In the genomic region with DNA sequence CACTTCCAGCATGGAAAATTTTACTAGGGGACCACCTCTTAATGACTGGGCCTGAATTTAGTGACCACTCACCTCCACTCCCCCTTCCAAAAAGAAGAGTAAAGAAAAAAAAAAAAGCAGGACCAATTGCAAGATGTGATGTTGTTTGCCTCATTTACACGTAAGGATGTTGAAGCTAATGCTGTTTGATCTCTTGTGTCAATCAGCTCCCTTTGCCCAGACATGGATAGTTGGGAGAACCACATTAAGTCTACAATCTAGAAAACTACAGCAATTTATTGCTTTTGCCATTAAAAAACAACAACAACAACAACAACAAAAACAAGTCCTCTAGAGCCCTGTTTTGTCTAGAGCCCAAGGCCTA, we compare ENCODE assay signal across 1 cellular context.
TF ChIP-seq lines count a peak whose summit lies in the region.

No MANE protein-coding gene starts in this region.

TF ChIP-seq in SK-N-SH treated with all-trans-retinoic acid at 6 μM for 48 hours, 23 proteins besides CTCF, POLR2A, EP300 and RAD21 (continued from another document):
- TF ChIP-seq CREB5 (CRISPR knock-in tag; IDR thresholded peaks at IDR 0.05; ENCODE audit: low read depth) (no peak), CSDC2 (CRISPR knock-in tag; IDR thresholded peaks at IDR 0.05) (no peak), ZNF8 (CRISPR knock-in tag; IDR thresholded peaks at IDR 0.05) (no peak), ZC3H10 (CRISPR knock-in tag; IDR thresholded peaks at IDR 0.05) (no peak), OSR1 (CRISPR knock-in tag; IDR thresholded peaks at IDR 0.05) (no peak), ESRRG (CRISPR knock-in tag; IDR thresholded peaks at IDR 0.05) (no peak), ZFP3 (CRISPR knock-in tag; IDR thresholded peaks at IDR 0.05) (no peak), PATZ1 (CRISPR knock-in tag; IDR thresholded peaks at IDR 0.05; ENCODE audit: borderline replicate concordance) (no peak), TOX (CRISPR knock-in tag; IDR thresholded peaks at IDR 0.05; ENCODE audit: borderline replicate concordance) (no peak), ZNF70 (CRISPR knock-in tag; IDR thresholded peaks at IDR 0.05) (no peak)
